23 cellular contexts compared by ENCODE assay signal in genomic region chr14:89574420-89574819, GRCh38.
A peak's percentile ranks its signal among the peaks of the same experiment; 100 is the strongest.
DNase-seq lines count a peak whose midpoint lies in the region; ATAC-seq and TF ChIP-seq lines count a peak whose summit lies in the region.
"Had no signal": no experiment of that assay in that cellular context is flagged by ENCODE, and none has a peak within 500 bp of the region (broad histone marks: within the 10 kb centered on the region; RNA-seq: fewer than 3 reads in every experiment).

No MANE protein-coding gene starts in this region.

- H3K9me3 Mint-ChIP-seq in activated naive CD8-positive, alpha-beta T cell treated with anti-CD3 and anti-CD28 coated beads for 36 hours: no peaks in the 10 kb centered on the region
- no peaks in the 10 kb centered on the region for H3K9me3 Mint-ChIP-seq in activated naive CD8-positive, alpha-beta T cell treated with anti-CD3 and anti-CD28 coated beads, Interleukin-2, amount 50 U/mL, for 24 hours
- H3K9me3 Mint-ChIP-seq in T-cell: no peaks in the 10 kb centered on the region
- H3K9me3 Mint-ChIP-seq: CD8-positive, alpha-beta T cell had no signal

- peak overlapping the region; percentile 45 for H3K27ac Mint-ChIP-seq in activated naive CD8-positive, alpha-beta T cell treated with anti-CD3 and anti-CD28 coated beads for 36 hours
- H3K27ac Mint-ChIP-seq in activated naive CD8-positive, alpha-beta T cell treated with anti-CD3 and anti-CD28 coated beads, Interleukin-2, amount 50 U/mL, for 24 hours: no peak overlapping the region
- H3K27ac Mint-ChIP-seq in T-cell: peak overlapping the region; percentile 11 to 52
- H3K27ac Mint-ChIP-seq: CD8-positive, alpha-beta T cell had no signal

- H3K4me3 Mint-ChIP-seq in activated naive CD8-positive, alpha-beta T cell treated with anti-CD3 and anti-CD28 coated beads for 36 hours: no peak overlapping the region
- no peak overlapping the region for H3K4me3 Mint-ChIP-seq in activated naive CD8-positive, alpha-beta T cell treated with anti-CD3 and anti-CD28 coated beads, Interleukin-2, amount 50 U/mL, for 24 hours
- H3K4me3 Mint-ChIP-seq in T-cell: no peak overlapping the region
- H3K4me3 Mint-ChIP-seq: CD8-positive, alpha-beta T cell had no signal

- H3K36me3 Mint-ChIP-seq in activated naive CD8-positive, alpha-beta T cell treated with anti-CD3 and anti-CD28 coated beads for 36 hours: peaks cover 20% of the 10 kb centered on the region
- H3K36me3 Mint-ChIP-seq in activated naive CD8-positive, alpha-beta T cell treated with anti-CD3 and anti-CD28 coated beads, Interleukin-2, amount 50 U/mL, for 24 hours (ENCODE audit: low read depth): peaks cover 6% of the 10 kb centered on the region
- H3K36me3 Mint-ChIP-seq in T-cell: peaks cover 29% of the 10 kb centered on the region

- H3K27me3 ChIP-seq in right cardiac atrium (ENCODE audit: control insufficient read depth, insufficient read depth) (no peaks in the 10 kb centered on the region), upper lobe of right lung (no peaks in the 10 kb centered on the region)
- H3K27me3 ChIP-seq: BLaER1 treated with 17β-estradiol and CSF1 and Interleukin-3, amounts not matched to agents 10 nM and 100 nM; SJSA1 had no signal

- POLR2A ChIA-PET in T-cell (lab: Charles Lee): no interaction called here

- CTCF ChIA-PET in T-cell (lab: Charles Lee): interaction anchor here in 1 of 2 donors (0.6 kb wide), 1 partner anchor 1460 kb away, joined by 3 read pairs; no protein-coding TSS in a partner anchor

- no peaks in the 10 kb centered on the region for H3K36me3 ChIP-seq in upper lobe of right lung
- H3K36me3 ChIP-seq: HAP-1, SJSA1 had no signal

- H3K9me3 ChIP-seq in right cardiac atrium (ENCODE audit: control insufficient read depth, low read length) (no peaks in the 10 kb centered on the region), upper lobe of right lung (no peaks in the 10 kb centered on the region)
- H3K9me3 ChIP-seq: HAP-1, SJSA1 had no signal

- ATAC-seq in activated naive CD8-positive, alpha-beta T cell treated with anti-CD3 and anti-CD28 coated beads, Interleukin-2, amount 50 U/mL, for 24 hours: no peak
- no peak for ATAC-seq in T-cell (replicated peaks in 1 of 4)
- ATAC-seq in right cardiac atrium: peak; percentile 18 to 53
- peak; percentile 52 for ATAC-seq in upper lobe of right lung
- ATAC-seq in GM18907 (IDR thresholded peaks at IDR 0.05; ENCODE audit: unreplicated experiment): no peak
- ATAC-seq: CD8-positive, alpha-beta T cell; Panc1 had no signal

- peaks cover 26% of the 10 kb centered on the region for H3K4me1 ChIP-seq in right cardiac atrium (ENCODE audit: control insufficient read depth, insufficient read depth, low read length)
- H3K4me1 ChIP-seq in upper lobe of right lung: peaks cover 14% of the 10 kb centered on the region
- H3K4me1 ChIP-seq: HAP-1, SJSA1 had no signal

- H3K4me1 Mint-ChIP-seq in activated naive CD8-positive, alpha-beta T cell treated with anti-CD3 and anti-CD28 coated beads for 36 hours: peaks cover 38% of the 10 kb centered on the region
- peaks cover 24% of the 10 kb centered on the region for H3K4me1 Mint-ChIP-seq in activated naive CD8-positive, alpha-beta T cell treated with anti-CD3 and anti-CD28 coated beads, Interleukin-2, amount 50 U/mL, for 24 hours
- H3K4me1 Mint-ChIP-seq in T-cell: peaks cover 63 to 79% (median 68%) of the 10 kb centered on the region in 3 donors

- H3K27me3 Mint-ChIP-seq in activated naive CD8-positive, alpha-beta T cell treated with anti-CD3 and anti-CD28 coated beads for 36 hours: no peaks in the 10 kb centered on the region
- no peaks in the 10 kb centered on the region for H3K27me3 Mint-ChIP-seq in activated naive CD8-positive, alpha-beta T cell treated with anti-CD3 and anti-CD28 coated beads, Interleukin-2, amount 50 U/mL, for 24 hours
- no peaks in the 10 kb centered on the region for H3K27me3 Mint-ChIP-seq in T-cell

- TF ChIP-seq CTCF in upper lobe of right lung (IDR thresholded peaks at IDR 0.05): no peak

- no peak overlapping the region for H3K27ac ChIP-seq in right cardiac atrium (ENCODE audit: low read length)
- H3K27ac ChIP-seq in upper lobe of right lung: no peak overlapping the region
- H3K27ac ChIP-seq: BLaER1 treated with 17β-estradiol and CSF1 and Interleukin-3, amounts not matched to agents 10 nM and 100 nM; GM23248; SJSA1 had no signal

- H3K4me3 ChIP-seq in right cardiac atrium (ENCODE audit: low read length): no peak overlapping the region
- no peak overlapping the region for H3K4me3 ChIP-seq in upper lobe of right lung
- H3K4me3 ChIP-seq: BLaER1 treated with 17β-estradiol and CSF1 and Interleukin-3, amounts not matched to agents 10 nM and 100 nM; GM23248; HAP-1; SJSA1 had no signal

- intact Hi-C loops in right cardiac atrium (cut with DNase I): no loop called here
- intact Hi-C loops in upper lobe of right lung (cut with DNase I): no loop called here

- no peak for DNase-seq in activated naive CD8-positive, alpha-beta T cell treated with anti-CD3 and anti-CD28 coated beads for 36 hours
- no peak for DNase-seq in activated naive CD8-positive, alpha-beta T cell treated with anti-CD3 and anti-CD28 coated beads, Interleukin-2, amount 50 U/mL, for 24 hours
- no peak for DNase-seq in T-cell
- DNase-seq in right cardiac atrium: peak in 1 of 3 donors; percentile 50
- DNase-seq in upper lobe of right lung: no peak
- DNase-seq in pons (ENCODE audit: low spot score): no peak
- no peak for DNase-seq in D341Med (ENCODE audit: low spot score)
- DNase-seq: 8988T; CD8-positive, alpha-beta T cell; DMS153; GM23248; KBM-7; NCI-H1092 treated with DMSO at 0.1 percent for 48 hours; NCI-H146; NCI-H2029 treated with DMSO at 0.1 percent for 48 hours; NCI-H226; NCI-H510A treated with DMSO at 0.1 percent for 48 hours; NCI-H82 had no signal

- 48% methylated on average over 4 of the region's 4 CpGs for WGBS in right cardiac atrium

Comparison
In these comparisons a context has a peak if more than half of its experiments do, and no peak if none do; other contexts are left out.
1. ATAC-seq: peak in right cardiac atrium (2 of 2) and upper lobe of right lung (single experiment); none in activated naive CD8-positive, alpha-beta T cell treated with anti-CD3 and anti-CD28 coated beads, Interleukin-2, amount 50 U/mL, for 24 hours (single experiment), T-cell (0 of 4) and GM18907 (single experiment).